Comparison of ENCODE assay signal across 11 cellular contexts in genomic region chr17:82104797-82105416, GRCh38. TPM values are rescaled to one million over a fixed set of nuclear protein-coding genes. Genes with fewer than 3 reads are reported as not detected.
DNase-seq lines count a peak whose midpoint lies in the region; ATAC-seq and TF ChIP-seq lines count a peak whose summit lies in the region.
"Had no signal": no experiment of that assay in that cellular context is flagged by ENCODE, and none has a peak within 500 bp of the region (broad histone marks: within the 10 kb centered on the region; RNA-seq: fewer than 3 reads in every experiment).

No MANE protein-coding gene starts in this region.

- TF ChIP-seq POLR2A in spleen (IDR thresholded peaks at IDR 0.05), result no peak

- peak overlapping the region; percentile 95 for H3K27ac Mint-ChIP-seq in activated CD8-positive, alpha-beta T cell treated with anti-CD3 and anti-CD28 coated beads for 36 hours
- peak overlapping the region; percentile 90 for H3K27ac Mint-ChIP-seq in memory B cell

- peaks cover 28% of the 10 kb centered on the region for H3K4me1 Mint-ChIP-seq in activated CD8-positive, alpha-beta T cell treated with anti-CD3 and anti-CD28 coated beads for 36 hours (ENCODE audit: low read depth)
- H3K4me1 Mint-ChIP-seq in memory B cell, result peaks cover 11% of the 10 kb centered on the region

- peaks cover 15 to 59% (median 41%) of the 10 kb centered on the region in 6 donors for H3K4me1 ChIP-seq in spleen

- H3K36me3 ChIP-seq in spleen, result no peaks in the 10 kb centered on the region
- H3K36me3 ChIP-seq: thoracic aorta had no signal

- H3K27me3 ChIP-seq in spleen (replicated peaks in 1 of 7), result no peaks in the 10 kb centered on the region

- H3K9me3 Mint-ChIP-seq in activated CD8-positive, alpha-beta T cell treated with anti-CD3 and anti-CD28 coated beads for 36 hours, result no peaks in the 10 kb centered on the region
- H3K9me3 Mint-ChIP-seq in memory B cell, result no peaks in the 10 kb centered on the region

- peak overlapping the region; percentile 90 for H3K4me3 Mint-ChIP-seq in activated CD8-positive, alpha-beta T cell treated with anti-CD3 and anti-CD28 coated beads for 36 hours
- H3K4me3 Mint-ChIP-seq in memory B cell, result no peak overlapping the region

- TF ChIP-seq CTCF in 22Rv1 (IDR thresholded peaks at IDR 0.05) (no peak), spleen (IDR thresholded peaks at IDR 0.05 in 8 of 11, conservative IDR thresholded peaks at IDR 0.05 in 3 of 11) (no peak)
- TF ChIP-seq CTCF in activated CD8-positive, alpha-beta T cell treated with anti-CD3 and anti-CD28 coated beads for 36 hours (IDR thresholded peaks at IDR 0.05), result no peak

- H3K4me3 ChIP-seq in spleen, result no peak overlapping the region
- H3K4me3 ChIP-seq: thoracic aorta had no signal

- H3K9me3 ChIP-seq in spleen, result no peaks in the 10 kb centered on the region
- H3K9me3 ChIP-seq: thoracic aorta had no signal

- 88 to 97% (median 95%) methylated on average over 9 to 11 of the region's 11 CpGs for WGBS in spleen, 5 donors

- CTCF ChIA-PET in activated CD8-positive, alpha-beta T cell treated with anti-CD3 and anti-CD28 coated beads for 36 hours (lab: Charles Lee), result interaction anchor here (1.1 to 2.8 kb wide), 4 partner anchors 9 to 235 kb away, joined by 3 to 18 read pairs (median 3); partner anchors contain the start of gene RAC3

- no peak for ATAC-seq in activated CD8-positive, alpha-beta T cell treated with anti-CD3 and anti-CD28 coated beads for 36 hours
- ATAC-seq in memory B cell (ENCODE audit: low read depth), result no peak

- intact Hi-C loops in activated CD8-positive, alpha-beta T cell treated with anti-CD3 and anti-CD28 coated beads for 36 hours (cut with micrococcal nuclease), result no loop called here
- intact Hi-C loops in spleen (cut with DNase I; ENCODE audit: low total_unique reads), result loop anchor here (10.0 kb wide), 1 partner anchor 60 kb away; no protein-coding TSS in a partner anchor

- H3K36me3 Mint-ChIP-seq in activated CD8-positive, alpha-beta T cell treated with anti-CD3 and anti-CD28 coated beads for 36 hours (ENCODE audit: low read depth), result peaks cover 8% of the 10 kb centered on the region
- H3K36me3 Mint-ChIP-seq in memory B cell, result no peaks in the 10 kb centered on the region

- H3K27ac ChIP-seq in 22Rv1, result peak overlapping the region; percentile 97
- H3K27ac ChIP-seq in spleen, result peak overlapping the region in 2 of 8 donors; percentile 87 to 90

- no peaks in the 10 kb centered on the region for H3K27me3 Mint-ChIP-seq in activated CD8-positive, alpha-beta T cell treated with anti-CD3 and anti-CD28 coated beads for 36 hours
- H3K27me3 Mint-ChIP-seq in memory B cell, result no peaks in the 10 kb centered on the region

- DNase-seq in ELF-1 (ENCODE audit: low read depth, low spot score) (peak; percentile 57), memory B cell (ENCODE audit: low spot score in 2 of 2) (no peak), iPS-NIHi11 (ENCODE audit: low spot score) (no peak), NCI-H524 treated with DMSO at 0.1 percent for 48 hours (lab: John Stamatoyannopoulos, UW) (no peak), spleen (no peak), AG20443 (ENCODE audit: low spot score) (no peak)
- DNase-seq in activated CD8-positive, alpha-beta T cell treated with anti-CD3 and anti-CD28 coated beads for 36 hours, result no peak
- DNase-seq: NCI-H1417, RPMI8226 had no signal

- POLR2A ChIA-PET in activated CD8-positive, alpha-beta T cell treated with anti-CD3 and anti-CD28 coated beads for 36 hours (lab: Charles Lee), result interaction anchor here (1.0 to 2.6 kb wide), 4 partner anchors 39 to 108 kb away, joined by 3 to 11 read pairs (median 4); partner anchors contain the start of genes CCDC57 and DUS1L

RNA-seq across cellular contexts. Expression of gene FASN, which starts 6.9 kb away (rescaled TPM):
- 100 to 1,000 TPM; 250 to 260 TPM for total RNA-seq in activated CD8-positive, alpha-beta T cell treated with anti-CD3 and anti-CD28 coated beads for 36 hours
- total RNA-seq in spleen, result 10 to 100 TPM; 20.6 to 45.2 (median 22.3) TPM
- polyA plus RNA-seq in spleen, result 10 to 100 TPM in 1 of 3 donors, 1 to 10 TPM in 2; 9.3 to 14.7 (median 9.3) TPM

RNA-seq across cellular contexts. Expression of gene DUS1L, which starts 39.3 kb away (rescaled TPM):
- 100 to 1,000 TPM; 139 to 140 TPM for total RNA-seq in activated CD8-positive, alpha-beta T cell treated with anti-CD3 and anti-CD28 coated beads for 36 hours
- total RNA-seq in spleen, result 100 to 1,000 TPM in 3 of 7 donors, 10 to 100 TPM in 4; 76.4 to 114 (median 87.9) TPM
- 100 to 1,000 TPM; 130 to 174 (median 173) TPM for polyA plus RNA-seq in spleen

RNA-seq across cellular contexts. Expression of gene GPS1, which starts 53.2 kb away (rescaled TPM):
- total RNA-seq in activated CD8-positive, alpha-beta T cell treated with anti-CD3 and anti-CD28 coated beads for 36 hours, result 10 to 100 TPM; 82.7 to 88.6 TPM
- 10 to 100 TPM; 61.5 to 77.2 (median 66.5) TPM for total RNA-seq in spleen
- 100 to 1,000 TPM in 1 of 3 donors, 10 to 100 TPM in 2; 69.5 to 109 (median 95.4) TPM for polyA plus RNA-seq in spleen

RNA-seq across cellular contexts. Expression of gene RFNG, which starts 53.3 kb away (rescaled TPM):
- total RNA-seq in activated CD8-positive, alpha-beta T cell treated with anti-CD3 and anti-CD28 coated beads for 36 hours, result 10 to 100 TPM; 14.2 to 15.3 TPM
- total RNA-seq in spleen, result 10 to 100 TPM; 21.4 to 36.3 (median 26.0) TPM
- polyA plus RNA-seq in spleen, result 10 to 100 TPM; 24.5 to 42.3 (median 41.5) TPM

Comparison
In these comparisons a context has a peak if more than half of its experiments do, and no peak if none do; other contexts are left out.
1. RNA of gene FASN, which starts 6.9 kb away (total RNA-seq): 250 to 260 TPM in activated CD8-positive, alpha-beta T cell treated with anti-CD3 and anti-CD28 coated beads for 36 hours; 20.6 to 45.2 TPM in spleen; every median in the first group is over 4 times any median in the second.